ENCODE assay signal across 22 cellular contexts in genomic region chr1:163055005-163055404, GRCh38. TPM values are rescaled to one million over a fixed set of nuclear protein-coding genes. Genes with fewer than 3 reads are reported as not detected.
DNase-seq lines count a peak whose midpoint lies in the region; ATAC-seq and TF ChIP-seq lines count a peak whose summit lies in the region.
"Had no signal": no experiment of that assay in that cellular context is flagged by ENCODE, and none has a peak within 500 bp of the region (broad histone marks: within the 10 kb centered on the region; RNA-seq: fewer than 3 reads in every experiment).

No MANE protein-coding gene starts in this region.

- no peak overlapping the region for H3K9ac ChIP-seq in HCT116 (ENCODE audit: low read length)
- H3K9ac ChIP-seq: SK-N-SH had no signal

- H3K27ac ChIP-seq in HCT116 (ENCODE audit: low read depth, low read length) (no peak overlapping the region), lower lobe of right lung (no peak overlapping the region)
- H3K27ac ChIP-seq: sigmoid colon, tibial artery had no signal

- TF ChIP-seq CTCF in HCT116 (IDR thresholded peaks at IDR 0.05 in 2 of 3, conservative IDR thresholded peaks at IDR 0.05 in 1 of 3; ENCODE audit: borderline replicate concordance in 1 of 3, insufficient read depth in 1 of 3, low read depth in 2 of 3, low read length in 2 of 3) (no peak), lower lobe of right lung (IDR thresholded peaks at IDR 0.05) (no peak)

- TF ChIP-seq POLR2A in HCT116 (IDR thresholded peaks at IDR 0.05; ENCODE audit: borderline replicate concordance, extremely low read depth, insufficient read depth, insufficient read length) = no peak

- no peak for TF ChIP-seq RAD21 in HCT116 (IDR thresholded peaks at IDR 0.05; ENCODE audit: low read depth)

- DNase-seq in HCT116 (ENCODE audit: low read depth, low spot score) (no peak), NCI-H2029 (lab: John Stamatoyannopoulos, UW) (peak; percentile 78), SHP77 treated with DMSO at 0.1 percent for 48 hours (lab: John Stamatoyannopoulos, UW) (peak; percentile 7), lower lobe of right lung (no peak), amygdala (lab: John Stamatoyannopoulos, UW) (no peak)
- DNase-seq: activated CD8-positive, alpha-beta memory T cell treated with anti-CD3 and anti-CD28 coated beads, Interleukin-2, amount 10 ng/mL, durations not matched to agents 7 days and 5 days; activated naive CD8-positive, alpha-beta T cell treated with anti-CD3 and anti-CD28 coated beads for 36 hours; AML-193; cortex of kidney; kidney; mesenchymal stem cell; naive thymus-derived CD8-positive, alpha-beta T cell; NCI-H526; sigmoid colon; SK-N-SH; tibial artery had no signal

- CTCF ChIA-PET in HCT116 (lab: Charles Lee) = no interaction called here

- H3K27me3 ChIP-seq in HCT116 (ENCODE audit: insufficient read depth, low read length) (no peaks in the 10 kb centered on the region), lower lobe of right lung (ENCODE audit: low read depth) (no peaks in the 10 kb centered on the region)
- H3K27me3 ChIP-seq: sigmoid colon, tibial artery had no signal

- intact Hi-C loops in HCT116 (cut with micrococcal nuclease) = no loop called here
- intact Hi-C loops in lower lobe of right lung (cut with DNase I) = no loop called here

- H4K20me1 ChIP-seq in HCT116 (ENCODE audit: insufficient read depth) = no peaks in the 10 kb centered on the region

- no peaks in the 10 kb centered on the region for H3K36me3 ChIP-seq in HCT116 (ENCODE audit: control insufficient read depth in 1 of 2, insufficient read depth in 2 of 2, low read length in 2 of 2)
- H3K36me3 ChIP-seq in lower lobe of right lung = no peaks in the 10 kb centered on the region
- H3K36me3 ChIP-seq: sigmoid colon, tibial artery had no signal

- no peak overlapping the region for H3K4me3 ChIP-seq in HCT116 (replicated peaks in 1 of 2; ENCODE audit: low read depth in 1 of 2, low read length in 2 of 2)
- no peak overlapping the region for H3K4me3 ChIP-seq in lower lobe of right lung
- H3K4me3 ChIP-seq: sigmoid colon, tibial artery had no signal

- BruUV-seq in HCT116 (replicated peaks; lab: Mats Ljungman, UMichigan) = no TSS peak

- no peak for ATAC-seq in HCT116
- ATAC-seq in lower lobe of right lung = peak; percentile 31 to 39
- ATAC-seq in GM21723 (IDR thresholded peaks at IDR 0.05; ENCODE audit: unreplicated experiment) = no peak
- ATAC-seq in GM19324 (IDR thresholded peaks at IDR 0.05; ENCODE audit: low FRiP score, unreplicated experiment) = no peak
- ATAC-seq: activated CD4-positive, CD25-positive, alpha-beta regulatory T cell treated with anti-CD3 and anti-CD28 coated beads, Interleukin-2, amount 50 U/mL, for 24 hours; activated CD8-positive, alpha-beta memory T cell treated with anti-CD3 and anti-CD28 coated beads, Interleukin-2, amount 10 ng/mL, durations not matched to agents 7 days and 5 days; activated T-helper 17 cell treated with anti-CD3 and anti-CD28 coated beads, Interleukin-2, amount 50 U/mL, for 72 hours; naive thymus-derived CD8-positive, alpha-beta T cell; Panc1 had no signal

- no peaks in the 10 kb centered on the region for H3K79me2 ChIP-seq in HCT116 (ENCODE audit: insufficient read depth, low read length)

- H3K4me2 ChIP-seq in HCT116 (ENCODE audit: low read length) = no peak overlapping the region
- H3K4me2 ChIP-seq: SK-N-SH had no signal

- POLR2A ChIA-PET in HCT116 (lab: Charles Lee) = no interaction called here

- H3K4me1 ChIP-seq in HCT116 (ENCODE audit: control insufficient read depth in 1 of 2, insufficient read depth in 2 of 2, low read length in 2 of 2) (no peaks in the 10 kb centered on the region), lower lobe of right lung (no peaks in the 10 kb centered on the region)
- H3K4me1 ChIP-seq: sigmoid colon, tibial artery had no signal

- H3K9me3 ChIP-seq in HCT116 (ENCODE audit: control insufficient read depth in 1 of 2, insufficient read depth in 1 of 2, low read depth in 1 of 2, low read length in 2 of 2) = no peaks in the 10 kb centered on the region
- H3K9me3 ChIP-seq in lower lobe of right lung = no peaks in the 10 kb centered on the region
- H3K9me3 ChIP-seq: sigmoid colon, SK-N-SH, tibial artery had no signal

- RAD21 ChIA-PET in HCT116 (lab: Charles Lee; ENCODE audit: low non-redundant PET in 1 of 2, low total read pairs in 2 of 2, uncharacterized antibody in 2 of 2, unreplicated experiment in 2 of 2) = no interaction called here

- no peak overlapping the region for H2AFZ ChIP-seq in HCT116 (ENCODE audit: low read depth, low read length, poor library complexity, severe bottlenecking)

- no peaks in the 10 kb centered on the region for H3K9me2 ChIP-seq in HCT116 (ENCODE audit: insufficient read depth)
- H3K9me2 ChIP-seq: SK-N-SH had no signal

TF ChIP-seq in HCT116, 20 proteins besides CTCF, POLR2A, EP300 and RAD21:
- TF ChIP-seq SRF (IDR thresholded peaks at IDR 0.05; ENCODE audit: low read depth) (peak; percentile 51; the same call in 1 of the 2 replicates), EZH2 (IDR thresholded peaks at IDR 0.05) (no peak)

RNA-seq across cellular contexts. Expression of gene RGS4, which starts 14.2 kb away (rescaled TPM):
- total RNA-seq in HCT116 (2021; ENCODE audit: unreplicated experiment) = not detected
- not detected in 2 replicates for polyA plus RNA-seq in HCT116 (2012)
- 0.89 TPM for total RNA-seq in lower lobe of right lung
- total RNA-seq: activated CD8-positive, alpha-beta memory T cell treated with anti-CD3 and anti-CD28 coated beads, Interleukin-2, amount 10 ng/mL, durations not matched to agents 7 days and 5 days; activated naive CD8-positive, alpha-beta T cell treated with anti-CD3 and anti-CD28 coated beads for 36 hours; activated T-helper 17 cell treated with anti-CD3 and anti-CD28 coated beads, Interleukin-2, amount 50 U/mL, for 72 hours; HT-29; naive thymus-derived CD8-positive, alpha-beta T cell had no signal
- polyA plus RNA-seq: naive thymus-derived CD8-positive, alpha-beta T cell had no signal

Comparison
In these comparisons a context has a peak if more than half of its experiments do, and no peak if none do; other contexts are left out.
1. ATAC-seq: peak in lower lobe of right lung (2 of 2); none in HCT116 (single experiment), GM21723 (single experiment) and GM19324 (single experiment).
2. DNase-seq: peak in NCI-H2029 (single experiment) and SHP77 treated with DMSO at 0.1 percent for 48 hours (single experiment); none in HCT116 (single experiment), lower lobe of right lung (single experiment) and amygdala (0 of 56).